Comparison of ENCODE assay signal across 8 cellular contexts in the genomic region with DNA sequence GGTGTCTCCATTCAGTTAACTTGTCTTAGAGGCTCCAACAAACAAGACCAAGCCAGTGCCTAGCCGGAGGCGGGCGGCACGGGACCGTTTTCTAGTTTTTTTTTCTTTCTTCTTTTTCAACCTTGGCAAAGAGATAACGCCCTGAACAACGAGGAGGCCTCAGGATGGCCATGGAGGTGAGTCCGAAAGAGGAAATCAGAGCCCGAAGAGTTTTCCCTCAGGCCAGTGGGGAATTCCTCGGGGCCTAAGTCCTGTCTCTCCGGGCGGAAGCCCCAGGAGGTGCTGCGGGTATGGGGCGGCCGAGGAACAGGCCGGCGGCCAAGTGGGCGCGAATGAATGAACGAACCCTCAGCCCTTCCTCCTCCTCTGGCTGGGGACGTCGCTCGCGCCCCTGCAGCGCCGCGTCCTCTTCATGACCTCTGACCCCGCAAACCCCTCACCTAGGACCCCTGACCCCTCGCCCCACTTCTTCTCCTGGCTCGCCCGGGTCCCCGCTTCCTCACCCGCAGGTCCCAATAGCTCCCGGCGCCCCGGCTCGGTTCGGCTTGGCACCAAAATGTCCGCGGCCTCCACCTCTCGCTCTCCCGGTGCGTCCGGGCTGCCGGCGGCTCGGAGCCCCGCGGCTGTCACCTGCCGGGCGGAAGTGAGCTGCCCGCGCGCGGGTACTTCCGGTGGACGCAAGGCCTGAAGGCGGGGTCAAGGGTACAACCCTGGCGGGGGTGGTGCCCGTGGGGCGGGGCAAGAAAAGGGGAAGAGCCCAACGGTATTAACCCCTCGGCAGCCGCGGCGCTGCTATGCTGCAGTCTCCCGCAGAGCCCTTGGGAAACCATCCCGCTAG.
DNase-seq lines count a peak whose midpoint lies in the region; ATAC-seq and TF ChIP-seq lines count a peak whose summit lies in the region.

A gene (minus strand): TSS at position 650 of the 838 bp plus-strand sequence. CDS start 21,327 bp downstream, outside the sequence.

- no peak for TF ChIP-seq CTCF in AG09309 (IDR thresholded peaks at IDR 0.05; ENCODE audit: control insufficient read depth, insufficient read depth, low read depth, low read length, missing control alignments)

- peaks cover 54% of the 10 kb centered on the region for H3K4me1 Mint-ChIP-seq in central memory CD8-positive, alpha-beta T cell

- peaks cover 6% of the 10 kb centered on the region for H3K36me3 Mint-ChIP-seq in central memory CD8-positive, alpha-beta T cell (ENCODE audit: insufficient read depth)

- ATAC-seq in GM19035 (IDR thresholded peaks at IDR 0.05; ENCODE audit: unreplicated experiment): peak; percentile 92
- peak; percentile 86 for ATAC-seq in HG03354 (IDR thresholded peaks at IDR 0.05; ENCODE audit: poor library complexity, severe bottlenecking, unreplicated experiment)
- peak; percentile 98 to 99 for ATAC-seq in activated CD4-positive, CD25-positive, alpha-beta regulatory T cell treated with anti-CD3 and anti-CD28 coated beads, Interleukin-2, amount 50 U/mL, for 24 hours
- ATAC-seq in central memory CD8-positive, alpha-beta T cell (replicated peaks; ENCODE audit: extremely low read depth, poor library complexity, severe bottlenecking): peak; percentile 87

- no peaks in the 10 kb centered on the region for H3K9me3 Mint-ChIP-seq in central memory CD8-positive, alpha-beta T cell

- no peaks in the 10 kb centered on the region for H3K27me3 Mint-ChIP-seq in central memory CD8-positive, alpha-beta T cell

- DNase-seq in AG09309 (ENCODE audit: low read depth) (peak; percentile 29), NCI-H446 treated with DMSO at 0.1 percent for 48 hours (lab: John Stamatoyannopoulos, UW) (peak; percentile 84), iris pigment epithelial cell (ENCODE audit: low read depth) (peak; percentile 86)
- peak; percentile 84 for DNase-seq in central memory CD8-positive, alpha-beta T cell (ENCODE audit: low spot score in 2 of 2)
- DNase-seq in stimulated activated CD4-positive, alpha-beta T cell treated with anti-CD3 and anti-CD28 coated beads, Interleukin-12 subunit alpha, Interleukin-12 subunit beta, amount 100 ng/mL, for 4 hours: peak; percentile 94

- H3K4me3 ChIP-seq in AG09309 (ENCODE audit: control insufficient read depth, low read depth, low read length): peak within 1 kb of the TSS; percentile 82

- peak within 1 kb of the TSS; percentile 82 for H3K27ac Mint-ChIP-seq in central memory CD8-positive, alpha-beta T cell (ENCODE audit: low read depth)

- H3K4me3 Mint-ChIP-seq in central memory CD8-positive, alpha-beta T cell: peak within 1 kb of the TSS; percentile 88

Comparison
In these comparisons a context has a peak if more than half of its experiments do, and no peak if none do; other contexts are left out.
1. Peak in every context shown above with its lines: DNase-seq, ATAC-seq and H3K4me3 ChIP-seq.
2. DNase-seq: peak in every context shown above with its lines; median percentile 94 in stimulated activated CD4-positive, alpha-beta T cell treated with anti-CD3 and anti-CD28 coated beads, Interleukin-12 subunit alpha, Interleukin-12 subunit beta, amount 100 ng/mL, for 4 hours; 86 in iris pigment epithelial cell; 84 in NCI-H446 treated with DMSO at 0.1 percent for 48 hours; 84 in central memory CD8-positive, alpha-beta T cell; 29 in AG09309.